In genomic region chr9:96486351-96487029, GRCh38 we compare ENCODE assay signal across 10 cellular contexts. TPM values are rescaled to one million over a fixed set of nuclear protein-coding genes. Genes with fewer than 3 reads are reported as not detected.
DNase-seq lines count a peak whose midpoint lies in the region; ATAC-seq, FAIRE-seq and TF ChIP-seq lines count a peak whose summit lies in the region.
"Had no signal": no experiment of that assay in that cellular context is flagged by ENCODE, and none has a peak within 500 bp of the region (broad histone marks: within the 10 kb centered on the region; RNA-seq: fewer than 3 reads in every experiment).

No MANE protein-coding gene starts in this region.

- H3K27ac Mint-ChIP-seq in WTC11 = 0 out of 2 replicates have a peak overlapping the region, but pooled peaks have one; percentile 11
- H3K27ac Mint-ChIP-seq: type B pancreatic cell had no signal

- no peak overlapping the region for H3K27ac ChIP-seq in pancreas

- H3K27me3 Mint-ChIP-seq in WTC11 (ENCODE audit: low read depth) = no peaks in the 10 kb centered on the region
- H3K27me3 Mint-ChIP-seq: type B pancreatic cell had no signal

- ATAC-seq in WTC11 (no peak), pancreas (peak in 3 of 4 donors; percentile 75 to 85 (median 80)), GM21723 (IDR thresholded peaks at IDR 0.05; ENCODE audit: unreplicated experiment) (no peak)

- DNase-seq in BE2C = peak; percentile 40
- DNase-seq in WTC11 (ENCODE audit: low spot score) = no peak
- DNase-seq in glomerular visceral epithelial cell (ENCODE audit: extremely low spot score) = peak; percentile 23
- DNase-seq in pancreas = peak in 5 of 6 donors; percentile 29 to 74 (median 51)
- no peak for DNase-seq in GM19238 (ENCODE audit: insufficient read length, low spot score)
- DNase-seq in activated T-cell treated with anti-CD3 and anti-CD28 coated beads, Interleukin-2, amount 50 U/mL, for 48 hours = no peak
- no peak for DNase-seq in NCI-H1048 (lab: John Stamatoyannopoulos, UW)
- DNase-seq: NCI-H510A had no signal

- no peak overlapping the region for H3K4me3 Mint-ChIP-seq in WTC11
- H3K4me3 Mint-ChIP-seq: type B pancreatic cell had no signal

- POLR2A ChIA-PET in WTC11 (lab: Charles Lee) = no interaction called here

- WGBS in pancreas, 2 donors = 40 to 43% methylated on average over 7 of the region's 7 CpGs

- H3K4me3 ChIP-seq in BE2C (ENCODE audit: low read depth, low read length) = no peak overlapping the region
- H3K4me3 ChIP-seq in pancreas = no peak overlapping the region

- peaks cover 6% of the 10 kb centered on the region; the same call in 1 of the 2 replicates for H3K4me1 ChIP-seq in BE2C
- peaks cover 0 to 14% (median 7%) of the 10 kb centered on the region in 3 donors for H3K4me1 ChIP-seq in pancreas

- TF ChIP-seq CTCF in BE2C (IDR thresholded peaks at IDR 0.05; ENCODE audit: low read depth, low read length) (no peak), WTC11 (IDR thresholded peaks at IDR 0.05) (no peak), pancreas (IDR thresholded peaks at IDR 0.05) (no peak)

- peaks cover 8% of the 10 kb centered on the region for H3K36me3 ChIP-seq in BE2C
- H3K36me3 ChIP-seq in pancreas = peaks cover 0 to 18% (median 0%) of the 10 kb centered on the region in 3 donors

- H3K9me3 ChIP-seq in BE2C (no peaks in the 10 kb centered on the region), pancreas (no peaks in the 10 kb centered on the region)

- CTCF ChIA-PET in WTC11 (lab: Charles Lee) = interaction anchor here (1.2 kb wide), 1 partner anchor 44 kb away, joined by 3 read pairs; no protein-coding TSS in a partner anchor

- no peaks in the 10 kb centered on the region for H3K27me3 ChIP-seq in BE2C
- H3K27me3 ChIP-seq in pancreas = no peaks in the 10 kb centered on the region

- no peaks in the 10 kb centered on the region for H3K4me1 Mint-ChIP-seq in WTC11

- H3K36me3 Mint-ChIP-seq in WTC11 = peaks cover 28% of the 10 kb centered on the region

- H3K9me3 Mint-ChIP-seq in WTC11 = no peaks in the 10 kb centered on the region
- H3K9me3 Mint-ChIP-seq: type B pancreatic cell had no signal

- intact Hi-C loops in pancreas (cut with DNase I) = no loop called here

- FAIRE-seq in pancreas (lab: Jason Lieb, UNC) = no peak

TF ChIP-seq in WTC11, 78 proteins besides CTCF, POLR2A, EP300 and RAD21:
- TF ChIP-seq, protein P1, sequence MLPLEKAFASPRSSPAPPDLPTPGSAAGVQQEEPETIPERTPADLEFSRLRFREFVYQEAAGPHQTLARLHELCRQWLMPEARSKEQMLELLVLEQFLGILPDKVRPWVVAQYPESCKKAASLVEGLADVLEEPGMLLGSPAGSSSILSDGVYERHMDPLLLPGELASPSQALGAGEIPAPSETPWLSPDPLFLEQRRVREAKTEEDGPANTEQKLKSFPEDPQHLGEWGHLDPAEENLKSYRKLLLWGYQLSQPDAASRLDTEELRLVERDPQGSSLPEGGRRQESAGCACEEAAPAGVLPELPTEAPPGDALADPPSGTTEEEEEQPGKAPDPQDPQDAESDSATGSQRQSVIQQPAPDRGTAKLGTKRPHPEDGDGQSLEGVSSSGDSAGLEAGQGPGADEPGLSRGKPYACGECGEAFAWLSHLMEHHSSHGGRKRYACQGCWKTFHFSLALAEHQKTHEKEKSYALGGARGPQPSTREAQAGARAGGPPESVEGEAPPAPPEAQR (CRISPR knock-in tag; IDR thresholded peaks at IDR 0.05) = no peak
- TF ChIP-seq, protein P2, sequence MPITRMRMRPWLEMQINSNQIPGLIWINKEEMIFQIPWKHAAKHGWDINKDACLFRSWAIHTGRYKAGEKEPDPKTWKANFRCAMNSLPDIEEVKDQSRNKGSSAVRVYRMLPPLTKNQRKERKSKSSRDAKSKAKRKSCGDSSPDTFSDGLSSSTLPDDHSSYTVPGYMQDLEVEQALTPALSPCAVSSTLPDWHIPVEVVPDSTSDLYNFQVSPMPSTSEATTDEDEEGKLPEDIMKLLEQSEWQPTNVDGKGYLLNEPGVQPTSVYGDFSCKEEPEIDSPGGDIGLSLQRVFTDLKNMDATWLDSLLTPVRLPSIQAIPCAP (CRISPR knock-in tag; IDR thresholded peaks at IDR 0.05) = no peak
- TF ChIP-seq ZNF317 (CRISPR knock-in tag; IDR thresholded peaks at IDR 0.05; ENCODE audit: borderline replicate concordance, low read depth) (no peak), ATF1 (CRISPR knock-in tag; IDR thresholded peaks at IDR 0.05) (no peak), CBFB (CRISPR knock-in tag; IDR thresholded peaks at IDR 0.05; ENCODE audit: low read depth) (no peak), SP1 (CRISPR knock-in tag; conservative IDR thresholded peaks at IDR 0.05) (no peak), RELA (CRISPR knock-in tag; IDR thresholded peaks at IDR 0.05; ENCODE audit: borderline replicate concordance) (no peak), ZBTB21 (CRISPR knock-in tag; IDR thresholded peaks at IDR 0.05; ENCODE audit: borderline replicate concordance) (no peak), IRF2 (CRISPR knock-in tag; IDR thresholded peaks at IDR 0.05; ENCODE audit: borderline replicate concordance, low read depth) (no peak), NR3C1 (CRISPR knock-in tag; conservative IDR thresholded peaks at IDR 0.05; ENCODE audit: low read depth) (no peak), ERG (CRISPR knock-in tag; IDR thresholded peaks at IDR 0.05) (no peak), SMAD3 (CRISPR knock-in tag; IDR thresholded peaks at IDR 0.05; ENCODE audit: borderline replicate concordance) (no peak), FOXP1 (CRISPR knock-in tag; IDR thresholded peaks at IDR 0.05; ENCODE audit: borderline replicate concordance) (no peak)
TF ChIP-seq in WTC11: peak in this region for 0.

RNA-seq across cellular contexts. Expression of gene HABP4, which starts 36.5 kb away (rescaled TPM):
- 13.7 TPM for polyA plus RNA-seq in BE2C (2012; ENCODE audit: insufficient read depth, insufficient read length, low read depth)
- 9.8 to 11.0 TPM (median 10.1 TPM) in 3 replicates for total RNA-seq in WTC11 (2021)
- total RNA-seq in pancreas = 1 to 10 TPM; 2.8 to 5.1 (median 3.2) TPM
- polyA plus RNA-seq in pancreas = 10 to 100 TPM in 1 of 2 donors, 1 to 10 TPM in 1; 7.1 to 13.0 TPM

Comparison
In these comparisons a context has a peak if more than half of its experiments do, and no peak if none do; other contexts are left out.
1. DNase-seq: peak in BE2C (single experiment), glomerular visceral epithelial cell (single experiment) and pancreas (5 of 6); none in WTC11 (single experiment), GM19238 (single experiment), activated T-cell treated with anti-CD3 and anti-CD28 coated beads, Interleukin-2, amount 50 U/mL, for 48 hours (0 of 2) and NCI-H1048 (single experiment).
2. ATAC-seq: peak in pancreas (3 of 4); none in WTC11 (single experiment) and GM21723 (single experiment).